In the genomic region with DNA sequence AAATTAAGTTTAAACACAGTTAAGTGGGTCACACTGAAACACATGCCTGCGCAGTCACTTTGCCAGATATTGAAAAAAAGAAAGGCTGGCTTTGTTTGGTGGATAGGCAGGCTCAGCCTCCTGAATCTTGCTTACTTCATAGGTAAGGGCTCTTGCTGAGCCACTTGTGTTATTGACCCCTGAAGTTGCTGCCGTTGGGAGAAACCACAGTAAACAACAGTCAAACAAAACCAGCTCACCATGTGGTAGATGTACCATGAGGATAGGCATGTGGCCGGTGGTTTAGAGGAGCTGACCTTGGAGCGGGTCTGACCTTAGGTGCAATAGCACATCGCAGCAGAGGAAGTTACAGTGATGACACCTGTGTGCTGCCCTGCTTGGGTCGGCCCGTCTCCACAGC, we compare ENCODE assay signal across 1 cellular context.
A peak's percentile ranks its signal among the peaks of the same experiment; 100 is the strongest.
TF ChIP-seq lines count a peak whose summit lies in the region.

No MANE protein-coding gene starts in this region.

TF ChIP-seq in HepG2, 621 proteins besides CTCF, POLR2A, EP300 and RAD21 (continued from another document and continues in another):
- TF ChIP-seq, protein P1, sequence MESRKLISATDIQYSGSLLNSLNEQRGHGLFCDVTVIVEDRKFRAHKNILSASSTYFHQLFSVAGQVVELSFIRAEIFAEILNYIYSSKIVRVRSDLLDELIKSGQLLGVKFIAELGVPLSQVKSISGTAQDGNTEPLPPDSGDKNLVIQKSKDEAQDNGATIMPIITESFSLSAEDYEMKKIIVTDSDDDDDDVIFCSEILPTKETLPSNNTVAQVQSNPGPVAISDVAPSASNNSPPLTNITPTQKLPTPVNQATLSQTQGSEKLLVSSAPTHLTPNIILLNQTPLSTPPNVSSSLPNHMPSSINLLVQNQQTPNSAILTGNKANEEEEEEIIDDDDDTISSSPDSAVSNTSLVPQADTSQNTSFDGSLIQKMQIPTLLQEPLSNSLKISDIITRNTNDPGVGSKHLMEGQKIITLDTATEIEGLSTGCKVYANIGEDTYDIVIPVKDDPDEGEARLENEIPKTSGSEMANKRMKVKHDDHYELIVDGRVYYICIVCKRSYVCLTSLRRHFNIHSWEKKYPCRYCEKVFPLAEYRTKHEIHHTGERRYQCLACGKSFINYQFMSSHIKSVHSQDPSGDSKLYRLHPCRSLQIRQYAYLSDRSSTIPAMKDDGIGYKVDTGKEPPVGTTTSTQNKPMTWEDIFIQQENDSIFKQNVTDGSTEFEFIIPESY (CRISPR knock-in tag; IDR thresholded peaks at IDR 0.05), result no peak
- TF ChIP-seq ZSCAN9 (CRISPR knock-in tag; IDR thresholded peaks at IDR 0.05; ENCODE audit: borderline replicate concordance), result no peak
- TF ChIP-seq, protein P2, sequence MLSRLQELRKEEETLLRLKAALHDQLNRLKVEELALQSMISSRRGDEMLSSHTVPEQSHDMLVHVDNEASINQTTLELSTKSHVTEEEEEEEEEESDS (CRISPR knock-in tag; IDR thresholded peaks at IDR 0.05; ENCODE audit: borderline replicate concordance), result no peak
- no peak for TF ChIP-seq ZNF660 (CRISPR knock-in tag; IDR thresholded peaks at IDR 0.05; ENCODE audit: borderline replicate concordance, low read depth)
- TF ChIP-seq TGIF2 (CRISPR knock-in tag; IDR thresholded peaks at IDR 0.05), result peak; percentile 67; the same call in 1 of the 2 replicates
- TF ChIP-seq, protein P3, sequence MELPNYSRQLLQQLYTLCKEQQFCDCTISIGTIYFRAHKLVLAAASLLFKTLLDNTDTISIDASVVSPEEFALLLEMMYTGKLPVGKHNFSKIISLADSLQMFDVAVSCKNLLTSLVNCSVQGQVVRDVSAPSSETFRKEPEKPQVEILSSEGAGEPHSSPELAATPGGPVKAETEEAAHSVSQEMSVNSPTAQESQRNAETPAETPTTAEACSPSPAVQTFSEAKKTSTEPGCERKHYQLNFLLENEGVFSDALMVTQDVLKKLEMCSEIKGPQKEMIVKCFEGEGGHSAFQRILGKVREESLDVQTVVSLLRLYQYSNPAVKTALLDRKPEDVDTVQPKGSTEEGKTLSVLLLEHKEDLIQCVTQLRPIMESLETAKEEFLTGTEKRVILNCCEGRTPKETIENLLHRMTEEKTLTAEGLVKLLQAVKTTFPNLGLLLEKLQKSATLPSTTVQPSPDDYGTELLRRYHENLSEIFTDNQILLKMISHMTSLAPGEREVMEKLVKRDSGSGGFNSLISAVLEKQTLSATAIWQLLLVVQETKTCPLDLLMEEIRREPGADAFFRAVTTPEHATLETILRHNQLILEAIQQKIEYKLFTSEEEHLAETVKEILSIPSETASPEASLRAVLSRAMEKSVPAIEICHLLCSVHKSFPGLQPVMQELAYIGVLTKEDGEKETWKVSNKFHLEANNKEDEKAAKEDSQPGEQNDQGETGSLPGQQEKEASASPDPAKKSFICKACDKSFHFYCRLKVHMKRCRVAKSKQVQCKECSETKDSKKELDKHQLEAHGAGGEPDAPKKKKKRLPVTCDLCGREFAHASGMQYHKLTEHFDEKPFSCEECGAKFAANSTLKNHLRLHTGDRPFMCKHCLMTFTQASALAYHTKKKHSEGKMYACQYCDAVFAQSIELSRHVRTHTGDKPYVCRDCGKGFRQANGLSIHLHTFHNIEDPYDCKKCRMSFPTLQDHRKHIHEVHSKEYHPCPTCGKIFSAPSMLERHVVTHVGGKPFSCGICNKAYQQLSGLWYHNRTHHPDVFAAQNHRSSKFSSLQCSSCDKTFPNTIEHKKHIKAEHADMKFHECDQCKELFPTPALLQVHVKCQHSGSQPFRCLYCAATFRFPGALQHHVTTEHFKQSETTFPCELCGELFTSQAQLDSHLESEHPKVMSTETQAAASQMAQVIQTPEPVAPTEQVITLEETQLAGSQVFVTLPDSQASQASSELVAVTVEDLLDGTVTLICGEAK (IDR thresholded peaks at IDR 0.05), result no peak
- TF ChIP-seq, protein P3 (CRISPR knock-in tag; IDR thresholded peaks at IDR 0.05), result no peak
- TF ChIP-seq MXI1 (IDR thresholded peaks at IDR 0.05; ENCODE audit: borderline replicate concordance, low read depth, low read length), result peak; percentile 71; the same call in 1 of the 3 replicates
- no peak for TF ChIP-seq ZNF782 (CRISPR knock-in tag; IDR thresholded peaks at IDR 0.05; ENCODE audit: borderline replicate concordance)
- TF ChIP-seq, protein P4, sequence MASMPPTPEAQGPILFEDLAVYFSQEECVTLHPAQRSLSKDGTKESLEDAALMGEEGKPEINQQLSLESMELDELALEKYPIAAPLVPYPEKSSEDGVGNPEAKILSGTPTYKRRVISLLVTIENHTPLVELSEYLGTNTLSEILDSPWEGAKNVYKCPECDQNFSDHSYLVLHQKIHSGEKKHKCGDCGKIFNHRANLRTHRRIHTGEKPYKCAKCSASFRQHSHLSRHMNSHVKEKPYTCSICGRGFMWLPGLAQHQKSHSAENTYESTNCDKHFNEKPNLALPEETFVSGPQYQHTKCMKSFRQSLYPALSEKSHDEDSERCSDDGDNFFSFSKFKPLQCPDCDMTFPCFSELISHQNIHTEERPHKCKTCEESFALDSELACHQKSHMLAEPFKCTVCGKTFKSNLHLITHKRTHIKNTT (CRISPR knock-in tag; IDR thresholded peaks at IDR 0.05), result no peak
- no peak for TF ChIP-seq ZNF501 (CRISPR knock-in tag; IDR thresholded peaks at IDR 0.05)
- no peak for TF ChIP-seq ZNF432 (CRISPR knock-in tag; IDR thresholded peaks at IDR 0.05; ENCODE audit: borderline replicate concordance)
- TF ChIP-seq FLYWCH1 (CRISPR knock-in tag; IDR thresholded peaks at IDR 0.05), result no peak
- no peak for TF ChIP-seq ZC3H13 (CRISPR knock-in tag; IDR thresholded peaks at IDR 0.05)
- no peak for TF ChIP-seq ZNF101 (CRISPR knock-in tag; IDR thresholded peaks at IDR 0.05; ENCODE audit: borderline replicate concordance, low read depth)
- no peak for TF ChIP-seq KMT2A (CRISPR knock-in tag; IDR thresholded peaks at IDR 0.05)
- no peak for TF ChIP-seq RAD51 (IDR thresholded peaks at IDR 0.05; ENCODE audit: borderline replicate concordance)
- no peak for TF ChIP-seq ZNF205 (CRISPR knock-in tag; IDR thresholded peaks at IDR 0.05)
- TF ChIP-seq ZNF678 (CRISPR knock-in tag; IDR thresholded peaks at IDR 0.05), result no peak
- TF ChIP-seq CENPT (CRISPR knock-in tag; IDR thresholded peaks at IDR 0.05; ENCODE audit: low read depth), result no peak
- TF ChIP-seq KDM1A (CRISPR knock-in tag; IDR thresholded peaks at IDR 0.05), result peak; percentile 30; the same call in 1 of the 2 replicates
- TF ChIP-seq ZNF326 (CRISPR knock-in tag; IDR thresholded peaks at IDR 0.05; ENCODE audit: borderline replicate concordance), result no peak
- TF ChIP-seq, protein P5, sequence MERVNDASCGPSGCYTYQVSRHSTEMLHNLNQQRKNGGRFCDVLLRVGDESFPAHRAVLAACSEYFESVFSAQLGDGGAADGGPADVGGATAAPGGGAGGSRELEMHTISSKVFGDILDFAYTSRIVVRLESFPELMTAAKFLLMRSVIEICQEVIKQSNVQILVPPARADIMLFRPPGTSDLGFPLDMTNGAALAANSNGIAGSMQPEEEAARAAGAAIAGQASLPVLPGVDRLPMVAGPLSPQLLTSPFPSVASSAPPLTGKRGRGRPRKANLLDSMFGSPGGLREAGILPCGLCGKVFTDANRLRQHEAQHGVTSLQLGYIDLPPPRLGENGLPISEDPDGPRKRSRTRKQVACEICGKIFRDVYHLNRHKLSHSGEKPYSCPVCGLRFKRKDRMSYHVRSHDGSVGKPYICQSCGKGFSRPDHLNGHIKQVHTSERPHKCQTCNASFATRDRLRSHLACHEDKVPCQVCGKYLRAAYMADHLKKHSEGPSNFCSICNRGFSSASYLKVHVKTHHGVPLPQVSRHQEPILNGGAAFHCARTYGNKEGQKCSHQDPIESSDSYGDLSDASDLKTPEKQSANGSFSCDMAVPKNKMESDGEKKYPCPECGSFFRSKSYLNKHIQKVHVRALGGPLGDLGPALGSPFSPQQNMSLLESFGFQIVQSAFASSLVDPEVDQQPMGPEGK (CRISPR knock-in tag; IDR thresholded peaks at IDR 0.05), result no peak
- TF ChIP-seq KDM4B (CRISPR knock-in tag; IDR thresholded peaks at IDR 0.05), result no peak
- TF ChIP-seq HMG20A (CRISPR knock-in tag; IDR thresholded peaks at IDR 0.05; ENCODE audit: borderline replicate concordance), result peak; percentile 48; the same call in 1 of the 2 replicates
- TF ChIP-seq, protein P6, sequence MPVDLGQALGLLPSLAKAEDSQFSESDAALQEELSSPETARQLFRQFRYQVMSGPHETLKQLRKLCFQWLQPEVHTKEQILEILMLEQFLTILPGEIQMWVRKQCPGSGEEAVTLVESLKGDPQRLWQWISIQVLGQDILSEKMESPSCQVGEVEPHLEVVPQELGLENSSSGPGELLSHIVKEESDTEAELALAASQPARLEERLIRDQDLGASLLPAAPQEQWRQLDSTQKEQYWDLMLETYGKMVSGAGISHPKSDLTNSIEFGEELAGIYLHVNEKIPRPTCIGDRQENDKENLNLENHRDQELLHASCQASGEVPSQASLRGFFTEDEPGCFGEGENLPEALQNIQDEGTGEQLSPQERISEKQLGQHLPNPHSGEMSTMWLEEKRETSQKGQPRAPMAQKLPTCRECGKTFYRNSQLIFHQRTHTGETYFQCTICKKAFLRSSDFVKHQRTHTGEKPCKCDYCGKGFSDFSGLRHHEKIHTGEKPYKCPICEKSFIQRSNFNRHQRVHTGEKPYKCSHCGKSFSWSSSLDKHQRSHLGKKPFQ (CRISPR knock-in tag; IDR thresholded peaks at IDR 0.05; ENCODE audit: insufficient replicate concordance), result no peak
- TF ChIP-seq ZNF460 (CRISPR knock-in tag; IDR thresholded peaks at IDR 0.05; ENCODE audit: borderline replicate concordance), result no peak
- TF ChIP-seq SSRP1 (CRISPR knock-in tag; IDR thresholded peaks at IDR 0.05), result no peak
- no peak for TF ChIP-seq SUZ12 (IDR thresholded peaks at IDR 0.05; ENCODE audit: low read depth, low read length)
- TF ChIP-seq, protein P7, sequence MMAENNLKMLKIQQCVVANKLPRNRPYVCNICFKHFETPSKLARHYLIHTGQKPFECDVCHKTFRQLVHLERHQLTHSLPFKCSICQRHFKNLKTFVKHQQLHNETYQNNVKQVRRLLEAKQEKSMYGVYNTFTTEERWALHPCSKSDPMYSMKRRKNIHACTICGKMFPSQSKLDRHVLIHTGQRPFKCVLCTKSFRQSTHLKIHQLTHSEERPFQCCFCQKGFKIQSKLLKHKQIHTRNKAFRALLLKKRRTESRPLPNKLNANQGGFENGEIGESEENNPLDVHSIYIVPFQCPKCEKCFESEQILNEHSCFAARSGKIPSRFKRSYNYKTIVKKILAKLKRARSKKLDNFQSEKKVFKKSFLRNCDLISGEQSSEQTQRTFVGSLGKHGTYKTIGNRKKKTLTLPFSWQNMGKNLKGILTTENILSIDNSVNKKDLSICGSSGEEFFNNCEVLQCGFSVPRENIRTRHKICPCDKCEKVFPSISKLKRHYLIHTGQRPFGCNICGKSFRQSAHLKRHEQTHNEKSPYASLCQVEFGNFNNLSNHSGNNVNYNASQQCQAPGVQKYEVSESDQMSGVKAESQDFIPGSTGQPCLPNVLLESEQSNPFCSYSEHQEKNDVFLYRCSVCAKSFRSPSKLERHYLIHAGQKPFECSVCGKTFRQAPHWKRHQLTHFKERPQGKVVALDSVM (CRISPR knock-in tag; IDR thresholded peaks at IDR 0.05), result no peak
- TF ChIP-seq ZSCAN25 (CRISPR knock-in tag; IDR thresholded peaks at IDR 0.05), result no peak
- TF ChIP-seq, protein P8, sequence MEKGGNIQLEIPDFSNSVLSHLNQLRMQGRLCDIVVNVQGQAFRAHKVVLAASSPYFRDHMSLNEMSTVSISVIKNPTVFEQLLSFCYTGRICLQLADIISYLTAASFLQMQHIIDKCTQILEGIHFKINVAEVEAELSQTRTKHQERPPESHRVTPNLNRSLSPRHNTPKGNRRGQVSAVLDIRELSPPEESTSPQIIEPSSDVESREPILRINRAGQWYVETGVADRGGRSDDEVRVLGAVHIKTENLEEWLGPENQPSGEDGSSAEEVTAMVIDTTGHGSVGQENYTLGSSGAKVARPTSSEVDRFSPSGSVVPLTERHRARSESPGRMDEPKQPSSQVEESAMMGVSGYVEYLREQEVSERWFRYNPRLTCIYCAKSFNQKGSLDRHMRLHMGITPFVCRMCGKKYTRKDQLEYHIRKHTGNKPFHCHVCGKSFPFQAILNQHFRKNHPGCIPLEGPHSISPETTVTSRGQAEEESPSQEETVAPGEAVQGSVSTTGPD (CRISPR knock-in tag; IDR thresholded peaks at IDR 0.05), result peak; percentile 81; the same call in 1 of the 2 replicates
- no peak for TF ChIP-seq BORCS8-MEF2B (CRISPR knock-in tag; IDR thresholded peaks at IDR 0.05)
- TF ChIP-seq, protein P9, sequence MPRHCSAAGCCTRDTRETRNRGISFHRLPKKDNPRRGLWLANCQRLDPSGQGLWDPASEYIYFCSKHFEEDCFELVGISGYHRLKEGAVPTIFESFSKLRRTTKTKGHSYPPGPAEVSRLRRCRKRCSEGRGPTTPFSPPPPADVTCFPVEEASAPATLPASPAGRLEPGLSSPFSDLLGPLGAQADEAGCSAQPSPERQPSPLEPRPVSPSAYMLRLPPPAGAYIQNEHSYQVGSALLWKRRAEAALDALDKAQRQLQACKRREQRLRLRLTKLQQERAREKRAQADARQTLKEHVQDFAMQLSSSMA (CRISPR knock-in tag; IDR thresholded peaks at IDR 0.05), result no peak
- TF ChIP-seq RFX3 (CRISPR knock-in tag; IDR thresholded peaks at IDR 0.05), result no peak
- TF ChIP-seq NAIF1 (CRISPR knock-in tag; IDR thresholded peaks at IDR 0.05; ENCODE audit: borderline replicate concordance), result no peak
- no peak for TF ChIP-seq ZNF777 (CRISPR knock-in tag; IDR thresholded peaks at IDR 0.05)
- no peak for TF ChIP-seq ZNF773 (CRISPR knock-in tag; IDR thresholded peaks at IDR 0.05; ENCODE audit: borderline replicate concordance)
- no peak for TF ChIP-seq ZBTB21 (CRISPR knock-in tag; IDR thresholded peaks at IDR 0.05)
- 0 out of 2 replicates have a peak, but pooled peaks have one; percentile 46 for TF ChIP-seq IRF2 (CRISPR knock-in tag; IDR thresholded peaks at IDR 0.05)
- no peak for TF ChIP-seq ZNF549 (CRISPR knock-in tag; IDR thresholded peaks at IDR 0.05)
